Comparison of ENCODE assay signal across 6 cellular contexts in genomic region chr16:82726306-82726705, GRCh38.
"Had no signal": no experiment of that assay in that cellular context is flagged by ENCODE, and none has a peak within 500 bp of the region (broad histone marks: within the 10 kb centered on the region; RNA-seq: fewer than 3 reads in every experiment).

No MANE protein-coding gene starts in this region.

- H3K27ac ChIP-seq: HL-60, KMS-11 had no signal

- ATAC-seq: HepG2, K562 had no signal

- H3K4me3 ChIP-seq: K562 had no signal

- H3K4me2 ChIP-seq: KMS-11 had no signal

- DNase-seq: IMR-90, KG1 had no signal

- H3K9ac ChIP-seq: KMS-11 had no signal
